Comparison of ENCODE assay signal across 18 cellular contexts in the genomic region with DNA sequence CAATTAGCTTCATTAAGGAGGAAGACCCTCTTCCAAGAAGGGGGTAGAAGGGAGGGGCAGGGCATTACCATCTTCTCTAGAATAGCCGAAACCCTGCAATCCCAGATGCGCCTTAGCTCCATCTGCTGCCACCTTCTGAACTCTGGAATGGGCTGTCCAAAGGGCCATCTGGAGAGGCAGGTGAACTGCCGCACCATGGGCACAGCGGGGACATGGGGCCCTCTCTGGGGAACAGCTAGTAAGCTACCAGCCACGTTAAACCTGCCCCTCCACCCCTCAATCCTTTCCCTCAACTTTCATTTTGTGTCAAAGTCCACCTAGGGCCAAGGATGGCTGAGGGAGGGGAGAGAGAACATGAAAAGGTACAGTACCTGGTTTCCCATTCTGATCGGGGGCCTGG. TPM values are rescaled to one million over a fixed set of nuclear protein-coding genes. Genes with fewer than 3 reads are reported as not detected.
DNase-seq lines count a peak whose midpoint lies in the region; TF ChIP-seq lines count a peak whose summit lies in the region.
"Had no signal": no experiment of that assay in that cellular context is flagged by ENCODE, and none has a peak within 500 bp of the region (broad histone marks: within the 10 kb centered on the region; RNA-seq: fewer than 3 reads in every experiment).

No MANE protein-coding gene starts in this region.

- no peaks in the 10 kb centered on the region for H3K36me3 ChIP-seq in endocrine pancreas (ENCODE audit: control insufficient read depth, insufficient read depth, low read length)
- H3K36me3 ChIP-seq in neural progenitor cell = no peaks in the 10 kb centered on the region
- H3K36me3 ChIP-seq: prostate gland had no signal

- H2AFZ ChIP-seq in neural progenitor cell (replicated peaks) = no peak overlapping the region

- peaks cover 52% of the 10 kb centered on the region for H3K4me1 Mint-ChIP-seq in neural progenitor cell
- H3K4me1 Mint-ChIP-seq: IgD-negative memory B cell had no signal

- peaks cover 20% of the 10 kb centered on the region for H3K79me2 ChIP-seq in neural progenitor cell (ENCODE audit: low read depth)

- H3K4me3 Mint-ChIP-seq in neural progenitor cell = no peak overlapping the region
- H3K4me3 Mint-ChIP-seq: activated naive CD8-positive, alpha-beta T cell treated with anti-CD3 and anti-CD28 coated beads, Interleukin-2, amount 50 U/mL, for 24 hours; IgD-negative memory B cell had no signal

- H3K27me3 ChIP-seq in endocrine pancreas (ENCODE audit: control insufficient read depth, insufficient read depth, low read length) = no peaks in the 10 kb centered on the region
- no peaks in the 10 kb centered on the region for H3K27me3 ChIP-seq in neural progenitor cell
- H3K27me3 ChIP-seq: body of pancreas, SJSA1 had no signal

- H3K4me2 ChIP-seq in neural progenitor cell = peak overlapping the region; percentile 57

- H3K4me3 ChIP-seq in endocrine pancreas (ENCODE audit: control insufficient read depth, insufficient read depth, low read length) (no peak overlapping the region), neural progenitor cell (no peak overlapping the region)
- H3K4me3 ChIP-seq: body of pancreas, prostate gland, SJSA1 had no signal

- peaks cover 77% of the 10 kb centered on the region for H4K20me1 ChIP-seq in neural progenitor cell (ENCODE audit: low read depth)

- H3K27ac Mint-ChIP-seq in neural progenitor cell = peak overlapping the region; percentile 42
- H3K27ac Mint-ChIP-seq: activated naive CD8-positive, alpha-beta T cell treated with anti-CD3 and anti-CD28 coated beads, Interleukin-2, amount 50 U/mL, for 24 hours; activated T-helper 2 cell treated with anti-CD3 and anti-CD28 coated beads, Interferon-gamma antibody, Interleukin-2, Interleukin-4, amounts not matched to agents 10 μg/mL and 5 μg/mL and 100 μg/mL, durations not matched to agents 14 hours and 24 hours and 36 hours; IgD-negative memory B cell had no signal

- H3K4me1 ChIP-seq in endocrine pancreas (ENCODE audit: control insufficient read depth, insufficient read depth, low read length) = no peaks in the 10 kb centered on the region
- peaks cover 23% of the 10 kb centered on the region for H3K4me1 ChIP-seq in neural progenitor cell
- H3K4me1 ChIP-seq: body of pancreas, prostate gland had no signal

- H3K9me3 Mint-ChIP-seq in neural progenitor cell = no peaks in the 10 kb centered on the region
- H3K9me3 Mint-ChIP-seq: activated naive CD8-positive, alpha-beta T cell treated with anti-CD3 and anti-CD28 coated beads, Interleukin-2, amount 50 U/mL, for 24 hours; activated T-helper 2 cell treated with anti-CD3 and anti-CD28 coated beads, Interferon-gamma antibody, Interleukin-2, Interleukin-4, amounts not matched to agents 10 μg/mL and 5 μg/mL and 100 μg/mL, durations not matched to agents 14 hours and 24 hours and 36 hours; IgD-negative memory B cell had no signal

- DNase-seq in NCI-H1417 treated with DMSO at 0.1 percent for 48 hours (lab: John Stamatoyannopoulos, UW) = peak; percentile 40
- DNase-seq in NCI-H774 (lab: John Stamatoyannopoulos, UW) = peak; percentile 67
- DNase-seq in neural progenitor cell (ENCODE audit: low spot score) = no peak
- DNase-seq in NOMO-1 treated with DMSO at 0.1 percent for 48 hours (lab: John Stamatoyannopoulos, UW; ENCODE audit: unreplicated experiment) = no peak
- no peak for DNase-seq in Ammon's horn (ENCODE audit: low spot score)
- DNase-seq in amniotic stem cell (lab: John Stamatoyannopoulos, UW) = no peak
- DNase-seq: activated CD8-positive, alpha-beta memory T cell treated with anti-CD3 and anti-CD28 coated beads, Interleukin-2, amount 50 U/mL, for 4 hours; activated naive CD8-positive, alpha-beta T cell treated with anti-CD3 and anti-CD28 coated beads, Interleukin-2, amount 50 U/mL, for 24 hours; body of pancreas; NCI-H1436 treated with DMSO at 0.1 percent for 48 hours; NK-92 treated with Interleukin-12 subunit alpha and Interleukin-12 subunit beta, amount 100 ng/mL, for 24 hours; stimulated activated CD4-positive, alpha-beta T cell treated with anti-CD3 and anti-CD28 coated beads, Interleukin-1b, Interleukin-23, amount 100 ng/mL, for 48 hours; T-helper 2 cell had no signal

- H3K27ac ChIP-seq in neural progenitor cell = no peak overlapping the region
- H3K27ac ChIP-seq: body of pancreas, prostate gland, SJSA1 had no signal

- peaks cover 8% of the 10 kb centered on the region for H3K27me3 Mint-ChIP-seq in neural progenitor cell (ENCODE audit: insufficient read depth, low read depth)
- H3K27me3 Mint-ChIP-seq: activated naive CD8-positive, alpha-beta T cell treated with anti-CD3 and anti-CD28 coated beads, Interleukin-2, amount 50 U/mL, for 24 hours; IgD-negative memory B cell had no signal

- peaks cover 10% of the 10 kb centered on the region for H3F3A ChIP-seq in neural progenitor cell (ENCODE audit: low read depth)

- H3K9me3 ChIP-seq in endocrine pancreas (ENCODE audit: control insufficient read depth, low read length) = no peaks in the 10 kb centered on the region
- H3K9me3 ChIP-seq in neural progenitor cell (ENCODE audit: low read depth) = no peaks in the 10 kb centered on the region
- H3K9me3 ChIP-seq: body of pancreas, prostate gland, SJSA1 had no signal

- H3K9ac ChIP-seq in endocrine pancreas (ENCODE audit: control insufficient read depth, insufficient read depth, low read length) = peak overlapping the region; percentile 15
- no peak overlapping the region for H3K9ac ChIP-seq in neural progenitor cell

- TF ChIP-seq CTCF in neural progenitor cell (IDR thresholded peaks at IDR 0.05) = no peak

- H3K36me3 Mint-ChIP-seq in neural progenitor cell = peaks cover 14% of the 10 kb centered on the region

RNA-seq across cellular contexts. Expression of a gene that starts 56.8 kb away (rescaled TPM):
- total RNA-seq in neural progenitor cell (ENCODE audit: low replicate concordance) = 60.4 and 93.4 TPM in 2 replicates

RNA-seq across cellular contexts. Expression of a gene that starts 56.9 kb away (rescaled TPM):
- total RNA-seq in neural progenitor cell (ENCODE audit: low replicate concordance) = 6.4 and 9.0 TPM in 2 replicates

Comparison
In these comparisons a context has a peak if more than half of its experiments do, and no peak if none do; other contexts are left out.
1. DNase-seq: peak in NCI-H1417 treated with DMSO at 0.1 percent for 48 hours (single experiment) and NCI-H774 (single experiment); none in neural progenitor cell (single experiment), NOMO-1 treated with DMSO at 0.1 percent for 48 hours (single experiment), Ammon's horn (single experiment) and amniotic stem cell (single experiment).